Comparison of ENCODE assay signal across 8 cellular contexts in genomic region chr3:188294823-188295487, GRCh38.
A peak's percentile ranks its signal among the peaks of the same experiment; 100 is the strongest.
DNase-seq lines count a peak whose midpoint lies in the region; ATAC-seq, FAIRE-seq and TF ChIP-seq lines count a peak whose summit lies in the region.

No MANE protein-coding gene starts in this region.

- peak; percentile 66 to 80 (median 72) for ATAC-seq in right lobe of liver
- no peak for ATAC-seq in GM19351 (IDR thresholded peaks at IDR 0.05; ENCODE audit: unreplicated experiment)
- ATAC-seq in GM19467 (IDR thresholded peaks at IDR 0.05; ENCODE audit: unreplicated experiment), result no peak
- no peak for ATAC-seq in GM21447 (IDR thresholded peaks at IDR 0.05; ENCODE audit: unreplicated experiment)

- H3K27me3 ChIP-seq in BLaER1, result no peaks in the 10 kb centered on the region
- H3K27me3 ChIP-seq in brain microvascular endothelial cell (replicated peaks), result no peaks in the 10 kb centered on the region
- H3K27me3 ChIP-seq in right lobe of liver, result no peaks in the 10 kb centered on the region

- intact Hi-C loops in right lobe of liver (cut with DNase I), result no loop called here

- no peak overlapping the region for H3K27ac ChIP-seq in BLaER1
- peak overlapping the region; percentile 82 for H3K27ac ChIP-seq in brain microvascular endothelial cell
- H3K27ac ChIP-seq in right lobe of liver, result peak overlapping the region; percentile 71 to 92 (median 75)

- peak; percentile 60 for TF ChIP-seq POLR2A in right lobe of liver (IDR thresholded peaks at IDR 0.05)

- in situ Hi-C loops in brain microvascular endothelial cell (cut with HindIII; ENCODE audit: low pct_ligation_motif_present, low sequenced_read_pairs), result loop anchor here (25.0 kb wide), 1 partner anchor 558 kb away; the partner anchor contains the start of gene BCL6

- TF ChIP-seq CTCF in brain microvascular endothelial cell (IDR thresholded peaks at IDR 0.05; ENCODE audit: low read depth, low read length, missing control alignments) (no peak), right lobe of liver (IDR thresholded peaks at IDR 0.05) (no peak)

- H3K4me3 ChIP-seq in BLaER1 (no peak overlapping the region), brain microvascular endothelial cell (ENCODE audit: low read depth, low read length) (peak overlapping the region; percentile 6), right lobe of liver (no peak overlapping the region)

- DNase-seq in NCI-H1417 treated with DMSO at 0.1 percent for 48 hours (lab: John Stamatoyannopoulos, UW) (peak; percentile 25), brain microvascular endothelial cell (peak; percentile 93), right lobe of liver (peak in 2 of 3 donors; percentile 52 to 60), urothelium cell line (ENCODE audit: low spot score) (peak; percentile 72)

- H3K4me2 ChIP-seq in BLaER1, result peak overlapping the region; percentile 59; the same call in 1 of the 2 replicates

- 16% methylated on average over 11 of the region's 11 CpGs for WGBS in right lobe of liver (ENCODE audit: insufficient coverage, low coverage, low lambda C conversion rate, missing lambda C conversion rate)

- H3K36me3 ChIP-seq in BLaER1 (peaks cover 9% of the 10 kb centered on the region), brain microvascular endothelial cell (replicated peaks) (no peaks in the 10 kb centered on the region), right lobe of liver (no peaks in the 10 kb centered on the region)

- FAIRE-seq in urothelium cell line (lab: Jason Lieb, UNC), result no peak

- no peaks in the 10 kb centered on the region for H4K20me1 ChIP-seq in BLaER1

- H3K4me1 ChIP-seq in BLaER1 (peaks cover 45% of the 10 kb centered on the region), right lobe of liver (peaks cover 0 to 70% (median 31%) of the 10 kb centered on the region in 4 donors)

- no peak overlapping the region for H3K9ac ChIP-seq in BLaER1

- H3K9me3 ChIP-seq in BLaER1 (peaks cover 14% of the 10 kb centered on the region; the same call in 1 of the 2 replicates), right lobe of liver (no peaks in the 10 kb centered on the region)

Comparison
In these comparisons a context has a peak if more than half of its experiments do, and no peak if none do; other contexts are left out.
1. DNase-seq: peak in every context shown above with its lines; median percentile 93 in brain microvascular endothelial cell; 72 in urothelium cell line; 56 in right lobe of liver; 25 in NCI-H1417 treated with DMSO at 0.1 percent for 48 hours.
2. ATAC-seq: peak in right lobe of liver (4 of 4); none in GM19351 (single experiment), GM19467 (single experiment) and GM21447 (single experiment).